9 cellular contexts compared by ENCODE assay signal in genomic region chr3:128549283-128550112, GRCh38. TPM values are rescaled to one million over a fixed set of nuclear protein-coding genes. Genes with fewer than 3 reads are reported as not detected.
DNase-seq lines count a peak whose midpoint lies in the region; ATAC-seq and TF ChIP-seq lines count a peak whose summit lies in the region.
"Had no signal": no experiment of that assay in that cellular context is flagged by ENCODE, and none has a peak within 500 bp of the region (broad histone marks: within the 10 kb centered on the region; RNA-seq: fewer than 3 reads in every experiment).

No MANE protein-coding gene starts in this region.

- no peak for TF ChIP-seq CTCF in cardiac fibroblast (IDR thresholded peaks at IDR 0.05; ENCODE audit: low read depth, low read length)

- no peak overlapping the region for H3K4me3 ChIP-seq in cardiac fibroblast (replicated peaks in 1 of 2; ENCODE audit: low read depth in 2 of 2, low read length in 2 of 2)
- H3K4me3 ChIP-seq: GM12878 had no signal

- no peak for ATAC-seq in HG03469 (IDR thresholded peaks at IDR 0.05; ENCODE audit: unreplicated experiment)
- no peak for ATAC-seq in HG02759 (IDR thresholded peaks at IDR 0.05; ENCODE audit: unreplicated experiment)
- ATAC-seq: GM12878 had no signal

- peak; percentile 81 for DNase-seq in HT1080 (ENCODE audit: low read depth)
- DNase-seq in cardiac fibroblast (ENCODE audit: low read depth in 2 of 2), result peak; percentile 85 to 98
- DNase-seq in kidney tubule cell (ENCODE audit: low spot score), result peak; percentile 91
- peak; percentile 45 for DNase-seq in stromal cell of bone marrow (ENCODE audit: low read depth)
- DNase-seq in NCI-H524 treated with DMSO at 0.1 percent for 48 hours (lab: John Stamatoyannopoulos, UW), result no peak
- no peak for DNase-seq in stimulated activated CD4-positive, alpha-beta T cell treated with anti-CD3 and anti-CD28 coated beads, Interleukin-1b, Interleukin-23, amount 100 ng/mL, for 48 hours

RNA-seq across cellular contexts. Expression of gene GATA2, which starts 56.5 kb away (rescaled TPM):
- total RNA-seq in HT1080 (2014; rRNA removed; shearing (Covaris generic)), result 0.50 and 1.6 TPM in 2 replicates
- polyA plus RNA-seq in HT1080 (2015; cell fraction: cytosol; rRNA removed), result 9.2 and 9.5 TPM in 2 replicates
- 8.1 and 11.9 TPM in 2 replicates for polyA plus RNA-seq in HT1080 (2015; cell fraction: nucleus; rRNA removed)
- polyA plus RNA-seq: GM12878 had no signal

Comparison
In these comparisons a context has a peak if more than half of its experiments do, and no peak if none do; other contexts are left out.
1. DNase-seq: peak in HT1080 (single experiment), cardiac fibroblast (2 of 2), kidney tubule cell (single experiment) and stromal cell of bone marrow (single experiment); none in NCI-H524 treated with DMSO at 0.1 percent for 48 hours (single experiment) and stimulated activated CD4-positive, alpha-beta T cell treated with anti-CD3 and anti-CD28 coated beads, Interleukin-1b, Interleukin-23, amount 100 ng/mL, for 48 hours (single experiment).